In genomic region chr13:24005711-24006281, GRCh38 we compare ENCODE assay signal across 1 cellular context.
TF ChIP-seq lines count a peak whose summit lies in the region.

No MANE protein-coding gene starts in this region.

TF ChIP-seq in GM12878, 131 proteins besides CTCF, POLR2A, EP300 and RAD21 (continued from another document and continues in another):
- TF ChIP-seq E2F8 (IDR thresholded peaks at IDR 0.05; ENCODE audit: low read depth, partially characterized antibody) (no peak), ETV6 (conservative IDR thresholded peaks at IDR 0.05 in 1 of 2, IDR thresholded peaks at IDR 0.05 in 1 of 2; ENCODE audit: borderline replicate concordance in 1 of 2, low read depth in 1 of 2) (no peak), EED (IDR thresholded peaks at IDR 0.05; ENCODE audit: low read depth) (no peak), NFIC (IDR thresholded peaks at IDR 0.05; ENCODE audit: low read depth, low read length) (no peak), MTA2 (IDR thresholded peaks at IDR 0.05; ENCODE audit: low read depth) (peak; percentile 90), RFX5 (IDR thresholded peaks at IDR 0.05; ENCODE audit: low read depth, low read length) (no peak), CBFB (IDR thresholded peaks at IDR 0.05; ENCODE audit: low read depth) (no peak), CEBPZ (IDR thresholded peaks at IDR 0.05; ENCODE audit: low read depth, low read length) (no peak), NFXL1 (IDR thresholded peaks at IDR 0.05; ENCODE audit: borderline replicate concordance) (no peak), MYC (IDR thresholded peaks at IDR 0.05; ENCODE audit: insufficient read depth, insufficient read length, insufficient replicate concordance, low read length, severe bottlenecking) (no peak), IKZF1 (conservative IDR thresholded peaks at IDR 0.05) (peak; percentile 21; the same call in 1 of the 2 replicates), CEBPB (IDR thresholded peaks at IDR 0.05; ENCODE audit: borderline replicate concordance in 1 of 2, low read depth in 2 of 2, low read length in 2 of 2) (no peak), YY1 (IDR thresholded peaks at IDR 0.05; ENCODE audit: low read depth, low read length) (no peak), E4F1 (IDR thresholded peaks at IDR 0.05; ENCODE audit: borderline replicate concordance, partially characterized antibody) (no peak), RELB (IDR thresholded peaks at IDR 0.05; ENCODE audit: low read depth) (no peak), MEF2B (IDR thresholded peaks at IDR 0.05; ENCODE audit: partially characterized antibody, poor library complexity, severe bottlenecking) (peak; percentile 73), KDM1A (IDR thresholded peaks at IDR 0.05; ENCODE audit: borderline replicate concordance) (no peak), SP1 (IDR thresholded peaks at IDR 0.05; ENCODE audit: low read depth, low read length) (no peak), DPF2 (IDR thresholded peaks at IDR 0.05) (peak; percentile 13; the same call in 1 of the 2 replicates), PRDM15 (CRISPR knock-in tag; IDR thresholded peaks at IDR 0.05) (no peak), POLR2AphosphoS5 (IDR thresholded peaks at IDR 0.05; ENCODE audit: low read length) (no peak), HDAC6 (IDR thresholded peaks at IDR 0.05; ENCODE audit: unreplicated experiment) (no peak), PKNOX1 (IDR thresholded peaks at IDR 0.05) (peak; percentile 71), ZBTB11 (CRISPR knock-in tag; IDR thresholded peaks at IDR 0.05) (no peak), STAT1 (conservative IDR thresholded peaks at IDR 0.05) (no peak), NRF1 (conservative IDR thresholded peaks at IDR 0.05; ENCODE audit: low read depth, low read length) (no peak), SMAD1 (IDR thresholded peaks at IDR 0.05; ENCODE audit: low read depth, partially characterized antibody) (no peak)
- TF ChIP-seq, protein P1, sequence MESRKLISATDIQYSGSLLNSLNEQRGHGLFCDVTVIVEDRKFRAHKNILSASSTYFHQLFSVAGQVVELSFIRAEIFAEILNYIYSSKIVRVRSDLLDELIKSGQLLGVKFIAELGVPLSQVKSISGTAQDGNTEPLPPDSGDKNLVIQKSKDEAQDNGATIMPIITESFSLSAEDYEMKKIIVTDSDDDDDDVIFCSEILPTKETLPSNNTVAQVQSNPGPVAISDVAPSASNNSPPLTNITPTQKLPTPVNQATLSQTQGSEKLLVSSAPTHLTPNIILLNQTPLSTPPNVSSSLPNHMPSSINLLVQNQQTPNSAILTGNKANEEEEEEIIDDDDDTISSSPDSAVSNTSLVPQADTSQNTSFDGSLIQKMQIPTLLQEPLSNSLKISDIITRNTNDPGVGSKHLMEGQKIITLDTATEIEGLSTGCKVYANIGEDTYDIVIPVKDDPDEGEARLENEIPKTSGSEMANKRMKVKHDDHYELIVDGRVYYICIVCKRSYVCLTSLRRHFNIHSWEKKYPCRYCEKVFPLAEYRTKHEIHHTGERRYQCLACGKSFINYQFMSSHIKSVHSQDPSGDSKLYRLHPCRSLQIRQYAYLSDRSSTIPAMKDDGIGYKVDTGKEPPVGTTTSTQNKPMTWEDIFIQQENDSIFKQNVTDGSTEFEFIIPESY (IDR thresholded peaks at IDR 0.05) = no peak
- TF ChIP-seq, protein P2, sequence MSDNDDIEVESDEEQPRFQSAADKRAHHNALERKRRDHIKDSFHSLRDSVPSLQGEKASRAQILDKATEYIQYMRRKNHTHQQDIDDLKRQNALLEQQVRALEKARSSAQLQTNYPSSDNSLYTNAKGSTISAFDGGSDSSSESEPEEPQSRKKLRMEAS (IDR thresholded peaks at IDR 0.05; ENCODE audit: low read depth, low read length) = no peak
- TF ChIP-seq, protein P3, sequence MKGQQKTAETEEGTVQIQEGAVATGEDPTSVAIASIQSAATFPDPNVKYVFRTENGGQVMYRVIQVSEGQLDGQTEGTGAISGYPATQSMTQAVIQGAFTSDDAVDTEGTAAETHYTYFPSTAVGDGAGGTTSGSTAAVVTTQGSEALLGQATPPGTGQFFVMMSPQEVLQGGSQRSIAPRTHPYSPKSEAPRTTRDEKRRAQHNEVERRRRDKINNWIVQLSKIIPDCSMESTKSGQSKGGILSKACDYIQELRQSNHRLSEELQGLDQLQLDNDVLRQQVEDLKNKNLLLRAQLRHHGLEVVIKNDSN (IDR thresholded peaks at IDR 0.05; ENCODE audit: borderline replicate concordance, extremely low read length, insufficient read depth, low read depth, low read length) = no peak
- TF ChIP-seq, protein P4, sequence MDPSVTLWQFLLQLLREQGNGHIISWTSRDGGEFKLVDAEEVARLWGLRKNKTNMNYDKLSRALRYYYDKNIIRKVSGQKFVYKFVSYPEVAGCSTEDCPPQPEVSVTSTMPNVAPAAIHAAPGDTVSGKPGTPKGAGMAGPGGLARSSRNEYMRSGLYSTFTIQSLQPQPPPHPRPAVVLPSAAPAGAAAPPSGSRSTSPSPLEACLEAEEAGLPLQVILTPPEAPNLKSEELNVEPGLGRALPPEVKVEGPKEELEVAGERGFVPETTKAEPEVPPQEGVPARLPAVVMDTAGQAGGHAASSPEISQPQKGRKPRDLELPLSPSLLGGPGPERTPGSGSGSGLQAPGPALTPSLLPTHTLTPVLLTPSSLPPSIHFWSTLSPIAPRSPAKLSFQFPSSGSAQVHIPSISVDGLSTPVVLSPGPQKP (IDR thresholded peaks at IDR 0.05; ENCODE audit: low read depth, low read length) = no peak
